In the genomic region with DNA sequence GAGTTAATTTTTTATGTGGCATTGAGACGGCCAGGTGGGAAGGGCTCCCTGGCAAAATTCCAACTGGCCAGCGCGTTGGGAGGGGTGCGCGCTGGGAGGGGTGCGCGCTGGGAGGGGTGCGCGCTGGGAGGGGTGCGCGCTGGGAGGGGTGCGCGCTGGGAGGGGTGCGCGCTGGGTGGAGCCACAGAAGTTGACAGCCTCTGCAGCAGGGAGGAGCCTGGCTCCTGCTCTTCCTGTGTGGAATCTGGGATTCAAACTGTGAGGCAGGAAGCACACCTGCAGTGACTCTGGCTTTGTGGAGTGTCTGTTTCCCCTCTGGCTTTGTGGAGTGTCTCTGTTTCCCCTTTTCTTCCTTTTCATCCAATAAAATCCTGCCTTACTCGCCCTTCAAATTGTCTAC, we compare ENCODE assay signal across 10 cellular contexts.
A peak's percentile ranks its signal among the peaks of the same experiment; 100 is the strongest.
DNase-seq lines count a peak whose midpoint lies in the region; ATAC-seq, FAIRE-seq and TF ChIP-seq lines count a peak whose summit lies in the region.
"Had no signal": no experiment of that assay in that cellular context is flagged by ENCODE, and none has a peak within 500 bp of the region (broad histone marks: within the 10 kb centered on the region; RNA-seq: fewer than 3 reads in every experiment).

No MANE protein-coding gene starts in this region.

- no peak overlapping the region for H3K27ac ChIP-seq in foreskin keratinocyte
- no peak overlapping the region for H3K27ac ChIP-seq in pancreas
- no peak overlapping the region for H3K27ac ChIP-seq in MM.1S (ENCODE audit: low read length)

- H3K9me2 ChIP-seq in MM.1S (replicated peaks; ENCODE audit: insufficient read depth, low read length) = no peaks in the 10 kb centered on the region

- 1 to 2% methylated on average over 15 to 16 of the region's 16 CpGs for WGBS in pancreas, 2 donors

- no peak overlapping the region for H2AFZ ChIP-seq in MM.1S (ENCODE audit: low read length)

- H3K27me3 ChIP-seq in foreskin keratinocyte (no peaks in the 10 kb centered on the region), pancreas (peaks cover 0 to under 1% (median 0%) of the 10 kb centered on the region in 4 donors), MM.1S (replicated peaks; ENCODE audit: insufficient read depth, low read length) (no peaks in the 10 kb centered on the region)

- H3K9me3 ChIP-seq in ES-I3 (ENCODE audit: control insufficient read depth, insufficient read depth, low read length) (no peaks in the 10 kb centered on the region), pancreas (no peaks in the 10 kb centered on the region), MM.1S (replicated peaks; ENCODE audit: insufficient read depth, low read length) (no peaks in the 10 kb centered on the region)

- TF ChIP-seq CTCF in foreskin keratinocyte (conservative IDR thresholded peaks at IDR 0.05) (no peak), pancreas (IDR thresholded peaks at IDR 0.05) (no peak), MM.1S (IDR thresholded peaks at IDR 0.05; ENCODE audit: low read length) (no peak)

- H3K79me2 ChIP-seq in MM.1S (ENCODE audit: low read length) = no peaks in the 10 kb centered on the region

- FAIRE-seq in pancreas (lab: Jason Lieb, UNC) = no peak
- FAIRE-seq: frontal cortex had no signal

- ATAC-seq in foreskin keratinocyte (peak; percentile 74), pancreas (peak; percentile 70 to 92 (median 80)), GM21717 (IDR thresholded peaks at IDR 0.05; ENCODE audit: unreplicated experiment) (no peak)

- H3K4me2 ChIP-seq in MM.1S (ENCODE audit: low read depth, low read length) = no peak overlapping the region

- intact Hi-C loops in pancreas (cut with DNase I) = no loop called here

- H3K9ac ChIP-seq in ES-I3 (ENCODE audit: low read depth, low read length) (peak overlapping the region; percentile 54; the same call in 1 of the 2 replicates), MM.1S (ENCODE audit: low read length) (no peak overlapping the region)

- H3F3A ChIP-seq in MM.1S (ENCODE audit: insufficient read depth, low read length) = no peaks in the 10 kb centered on the region

- H3K36me3 ChIP-seq in ES-I3 (ENCODE audit: insufficient read depth, low read length) (no peaks in the 10 kb centered on the region), pancreas (no peaks in the 10 kb centered on the region), MM.1S (replicated peaks; ENCODE audit: insufficient read depth, low read length) (no peaks in the 10 kb centered on the region)

- no peaks in the 10 kb centered on the region for H4K20me1 ChIP-seq in MM.1S (ENCODE audit: insufficient read depth, low read length)

- H3K4me1 ChIP-seq in ES-I3 (ENCODE audit: insufficient read depth, low read length) (peaks cover 14% of the 10 kb centered on the region), foreskin keratinocyte (no peaks in the 10 kb centered on the region), pancreas (no peaks in the 10 kb centered on the region), MM.1S (ENCODE audit: low read length) (no peaks in the 10 kb centered on the region)

- peak overlapping the region in 2 of 4 donors; percentile 22 to 34 for H3K4me3 ChIP-seq in pancreas
- H3K4me3 ChIP-seq in MM.1S (ENCODE audit: low read length) = no peak overlapping the region

- peak; percentile 74 for DNase-seq in NCI-H510A (lab: John Stamatoyannopoulos, UW)
- no peak for DNase-seq in foreskin keratinocyte
- DNase-seq in pancreas = peak in 4 of 6 donors; percentile 13 to 37 (median 32)
- DNase-seq in ecto neural progenitor cell (ENCODE audit: low spot score) = no peak
- no peak for DNase-seq in MV-4-11 (lab: John Stamatoyannopoulos, UW)
- no peak for DNase-seq in MM.1S
- DNase-seq: CD4-positive, CD25-positive, alpha-beta regulatory T cell had no signal

Comparison
In these comparisons a context has a peak if more than half of its experiments do, and no peak if none do; other contexts are left out.
1. DNase-seq: peak in NCI-H510A (single experiment) and pancreas (4 of 6); none in foreskin keratinocyte (0 of 2), ecto neural progenitor cell (single experiment), MV-4-11 (single experiment) and MM.1S (single experiment).